ENCODE assay signal across 10 cellular contexts in genomic region chrX:105876658-105877057, GRCh38. TPM values are rescaled to one million over a fixed set of nuclear protein-coding genes. Genes with fewer than 3 reads are reported as not detected.
DNase-seq lines count a peak whose midpoint lies in the region; ATAC-seq, FAIRE-seq and TF ChIP-seq lines count a peak whose summit lies in the region.
"Had no signal": no experiment of that assay in that cellular context is flagged by ENCODE, and none has a peak within 500 bp of the region (broad histone marks: within the 10 kb centered on the region; RNA-seq: fewer than 3 reads in every experiment).

No MANE protein-coding gene starts in this region.

- WGBS in A549 (ENCODE audit: missing lambda C conversion rate) = 3% methylated on average over 3 of the region's 3 CpGs

- TF ChIP-seq EP300 in A549 (IDR thresholded peaks at IDR 0.05) = no peak

- H3K9me3 ChIP-seq in A549 (no peaks in the 10 kb centered on the region), NT2/D1 (ENCODE audit: insufficient read depth, low read length) (no peaks in the 10 kb centered on the region)

- H3K36me3 ChIP-seq in NT2/D1 (ENCODE audit: insufficient read depth, insufficient read length, low read length) = no peaks in the 10 kb centered on the region

- H3K9ac ChIP-seq in NT2/D1 (ENCODE audit: insufficient read length, low read depth) = no peak overlapping the region

- peak; percentile 23; the same call in 2 of the 3 replicates for TF ChIP-seq CTCF in A549 (IDR thresholded peaks at IDR 0.05)
- peak; percentile 62 for TF ChIP-seq CTCF in foreskin keratinocyte (conservative IDR thresholded peaks at IDR 0.05)

- H3K4me3 ChIP-seq in A549 (no peak overlapping the region), NT2/D1 (ENCODE audit: insufficient read length, low read depth) (no peak overlapping the region)

- H3K4me1 ChIP-seq in A549 = no peaks in the 10 kb centered on the region
- no peaks in the 10 kb centered on the region for H3K4me1 ChIP-seq in NT2/D1 (ENCODE audit: insufficient read depth, insufficient read length)
- no peaks in the 10 kb centered on the region for H3K4me1 ChIP-seq in foreskin keratinocyte

- ATAC-seq in A549 (0 out of 6 replicates have a peak, but pooled peaks of 1 of the 2 experiments have one; percentile 54), GM21360 (IDR thresholded peaks at IDR 0.05; ENCODE audit: unreplicated experiment) (peak; percentile 63), foreskin keratinocyte (no peak)
- ATAC-seq: esophagus mucosa had no signal

- H3K27ac ChIP-seq in A549 = no peak overlapping the region
- no peak overlapping the region for H3K27ac ChIP-seq in foreskin keratinocyte

- no peak overlapping the region for H3K4me2 ChIP-seq in A549

- H3K27me3 ChIP-seq in NT2/D1 (ENCODE audit: insufficient read depth, insufficient read length) (no peaks in the 10 kb centered on the region), foreskin keratinocyte (no peaks in the 10 kb centered on the region)

- POLR2A ChIA-PET in A549 (lab: Yijun Ruan, JAX) = no interaction called here

- no peak for TF ChIP-seq RAD21 in A549 (conservative IDR thresholded peaks at IDR 0.05 in 1 of 2, IDR thresholded peaks at IDR 0.05 in 1 of 2)

- CTCF ChIA-PET in A549 (lab: Yijun Ruan, JAX) = interaction anchor here (1.2 kb wide), 1 partner anchor 163 kb away, joined by 3 read pairs; no protein-coding TSS in a partner anchor

- no peak for TF ChIP-seq POLR2A in A549 (IDR thresholded peaks at IDR 0.05; ENCODE audit: low read length)

- FAIRE-seq in A549 (lab: Jason Lieb, UNC) = peak; percentile 51

- DNase-seq in A549 (ENCODE audit: low read depth in 1 of 2, low spot score in 1 of 2) (peak in 1 of 2 experiments; percentile 31), NT2/D1 (ENCODE audit: low read depth, low spot score) (peak; percentile 5), foreskin keratinocyte (peak in 1 of 2 donors; percentile 22), NCI-H446 treated with DMSO at 0.1 percent for 48 hours (lab: John Stamatoyannopoulos, UW) (no peak), NCI-H2107 treated with DMSO at 0.1 percent for 48 hours (lab: John Stamatoyannopoulos, UW; ENCODE audit: unreplicated experiment) (no peak)
- no peak for DNase-seq in activated T-cell treated with anti-CD3 and anti-CD28 coated beads, Interleukin-2, amount 50 U/mL, for 48 hours
- no peak for DNase-seq in stimulated activated naive CD4-positive, alpha-beta T cell (lab: John Stamatoyannopoulos, UW)
- DNase-seq: nucleus accumbens had no signal

TF ChIP-seq in A549, 52 proteins besides CTCF, POLR2A, EP300 and RAD21:
- 0 out of 3 replicates have a peak, but pooled peaks have one; percentile 8 for TF ChIP-seq SMC3 (IDR thresholded peaks at IDR 0.05)
- no peak for TF ChIP-seq TP53 (CRISPR knock-in tag; IDR thresholded peaks at IDR 0.05)
TF ChIP-seq in A549: peak in this region for 1.

RNA-seq across cellular contexts. Expression of gene NRK, which starts 54.3 kb away (rescaled TPM):
- polyA plus RNA-seq in A549 (2011; rRNA removed) = not detected in 2 replicates
- not detected in 2 replicates for polyA plus RNA-seq in A549 (2012; cell fraction: cytosol; rRNA removed)
- not detected in 2 replicates for polyA plus RNA-seq in A549 (2012; cell fraction: nucleus; rRNA removed)
- not detected in 3 replicates for polyA plus RNA-seq in A549 (2017; fragmentation: RNase III; extraction: RNeasy Plus Mini Kit Qiagen cat#74134 plus additional on column Dnase treatment)
- not detected in 2 replicates for polyA minus RNA-seq in A549 (2011; rRNA and poly(A)+ RNA removed)
- 3.9 and 5.9 TPM in 2 replicates for total RNA-seq in foreskin keratinocyte
- polyA plus RNA-seq in foreskin keratinocyte = 0.54 and 0.98 TPM in 2 replicates
- total RNA-seq: esophagus mucosa had no signal
